ENCODE assay signal across 1 cellular context in the genomic region with DNA sequence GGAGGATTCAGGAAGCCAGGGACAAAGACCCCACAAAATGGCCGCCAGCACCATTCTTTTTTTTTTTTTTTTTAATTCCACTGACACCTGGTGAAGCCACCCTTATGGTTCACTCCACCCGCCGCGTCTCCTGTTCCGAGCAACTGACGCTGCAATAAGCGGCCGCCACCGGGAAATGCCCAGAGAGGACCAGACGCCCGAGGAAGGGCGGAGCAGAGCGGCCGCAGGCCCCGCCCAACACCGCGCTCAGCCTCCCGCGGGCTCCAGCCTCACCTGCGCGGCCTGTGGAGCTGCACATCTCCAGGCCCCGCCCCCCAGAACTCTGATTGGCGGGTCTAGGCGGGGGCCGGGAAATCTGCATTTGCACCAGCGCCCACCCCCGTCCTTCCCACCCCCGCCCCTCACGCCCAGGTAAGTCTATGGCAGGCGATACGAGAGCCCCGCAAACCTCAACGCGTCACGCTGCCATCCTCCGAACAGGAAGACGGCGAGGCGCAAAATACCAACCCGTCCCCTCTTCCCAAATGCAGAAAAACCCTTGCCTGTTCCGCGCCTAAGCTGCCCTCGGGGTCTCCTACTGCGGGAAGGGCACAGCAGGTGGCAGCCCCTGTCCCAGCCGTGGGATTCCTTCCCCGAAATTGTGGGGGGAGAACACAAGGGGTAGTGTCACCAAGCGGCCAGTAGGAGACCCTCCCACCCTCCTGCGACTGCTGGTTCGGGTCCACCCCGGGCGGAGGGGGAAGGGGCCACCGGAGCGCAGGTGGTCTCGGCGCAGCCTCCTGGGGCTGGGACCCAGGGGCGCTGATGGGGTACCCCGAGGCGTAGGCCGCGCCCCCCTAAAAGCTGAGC.
TF ChIP-seq lines count a peak whose summit lies in the region.

No MANE protein-coding gene starts in this region.

TF ChIP-seq in HepG2, 621 proteins besides CTCF, POLR2A, EP300 and RAD21 (continued from another document and continues in another):
- TF ChIP-seq MTF2 (CRISPR knock-in tag; IDR thresholded peaks at IDR 0.05; ENCODE audit: borderline replicate concordance) (0 out of 2 replicates have a peak, but pooled peaks have one; percentile 71), AHDC1 (CRISPR knock-in tag; IDR thresholded peaks at IDR 0.05; ENCODE audit: borderline replicate concordance) (no peak), SMARCE1 (IDR thresholded peaks at IDR 0.05; ENCODE audit: borderline replicate concordance) (no peak), HNRNPLL (IDR thresholded peaks at IDR 0.05; ENCODE audit: low read depth, low read length, poor library complexity, severe bottlenecking) (peak; percentile 88), ZNF451 (CRISPR knock-in tag; IDR thresholded peaks at IDR 0.05) (no peak; the same call in 1 of the 2 replicates), MTA3 (CRISPR knock-in tag; IDR thresholded peaks at IDR 0.05) (no peak), ZNF496 (CRISPR knock-in tag; IDR thresholded peaks at IDR 0.05; ENCODE audit: insufficient replicate concordance) (no peak), STAG1 (CRISPR knock-in tag; IDR thresholded peaks at IDR 0.05) (peak; percentile 16; the same call in 1 of the 2 replicates), ZNF761 (CRISPR knock-in tag; conservative IDR thresholded peaks at IDR 0.05) (peak; percentile 59; the same call in 1 of the 2 replicates), ELF3 (CRISPR knock-in tag; IDR thresholded peaks at IDR 0.05) (peak; percentile 81), IRF2 (CRISPR knock-in tag; IDR thresholded peaks at IDR 0.05) (peak; percentile 13; the same call in 1 of the 2 replicates), SRF (IDR thresholded peaks at IDR 0.05; ENCODE audit: low read depth, low read length) (no peak), YY1 (IDR thresholded peaks at IDR 0.05; ENCODE audit: insufficient read depth, insufficient replicate concordance, low read depth, low read length) (peak; percentile 90), ZFP36L1 (CRISPR knock-in tag; IDR thresholded peaks at IDR 0.05) (peak; percentile 28; the same call in 1 of the 2 replicates), HNF4G (IDR thresholded peaks at IDR 0.05; ENCODE audit: borderline replicate concordance, low read depth, low read length) (no peak), HNF4G (CRISPR knock-in tag; IDR thresholded peaks at IDR 0.05; ENCODE audit: borderline replicate concordance, low read depth) (peak; percentile 34; the same call in 1 of the 2 replicates), ZHX2 (IDR thresholded peaks at IDR 0.05; ENCODE audit: low read depth) (no peak), ZHX2 (CRISPR knock-in tag; IDR thresholded peaks at IDR 0.05; ENCODE audit: borderline replicate concordance) (no peak), ARID4A (CRISPR knock-in tag; IDR thresholded peaks at IDR 0.05; ENCODE audit: borderline replicate concordance) (peak; percentile 70), ZFY (CRISPR knock-in tag; IDR thresholded peaks at IDR 0.05) (peak; percentile 51; the same call in 1 of the 2 replicates), RNF2 (conservative IDR thresholded peaks at IDR 0.05; ENCODE audit: low read depth) (0 out of 2 replicates have a peak, but pooled peaks have one; percentile 26), ZNF460 (CRISPR knock-in tag; IDR thresholded peaks at IDR 0.05; ENCODE audit: borderline replicate concordance) (no peak), ZNF709 (CRISPR knock-in tag; IDR thresholded peaks at IDR 0.05) (0 out of 2 replicates have a peak, but pooled peaks have one; percentile 51), ZNF343 (CRISPR knock-in tag; IDR thresholded peaks at IDR 0.05) (no peak), NPAS2 (CRISPR knock-in tag; IDR thresholded peaks at IDR 0.05; ENCODE audit: borderline replicate concordance) (no peak), GATA4 (IDR thresholded peaks at IDR 0.05; ENCODE audit: borderline replicate concordance, low read depth) (no peak), SKI (IDR thresholded peaks at IDR 0.05; ENCODE audit: partially characterized antibody) (no peak), FOXA3 (CRISPR knock-in tag; IDR thresholded peaks at IDR 0.05) (peak; percentile 44)
- TF ChIP-seq, protein P1, sequence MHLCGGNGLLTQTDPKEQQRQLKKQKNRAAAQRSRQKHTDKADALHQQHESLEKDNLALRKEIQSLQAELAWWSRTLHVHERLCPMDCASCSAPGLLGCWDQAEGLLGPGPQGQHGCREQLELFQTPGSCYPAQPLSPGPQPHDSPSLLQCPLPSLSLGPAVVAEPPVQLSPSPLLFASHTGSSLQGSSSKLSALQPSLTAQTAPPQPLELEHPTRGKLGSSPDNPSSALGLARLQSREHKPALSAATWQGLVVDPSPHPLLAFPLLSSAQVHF (CRISPR knock-in tag; IDR thresholded peaks at IDR 0.05), result 0 out of 2 replicates have a peak, but pooled peaks have one; percentile 35
- TF ChIP-seq, protein P2, sequence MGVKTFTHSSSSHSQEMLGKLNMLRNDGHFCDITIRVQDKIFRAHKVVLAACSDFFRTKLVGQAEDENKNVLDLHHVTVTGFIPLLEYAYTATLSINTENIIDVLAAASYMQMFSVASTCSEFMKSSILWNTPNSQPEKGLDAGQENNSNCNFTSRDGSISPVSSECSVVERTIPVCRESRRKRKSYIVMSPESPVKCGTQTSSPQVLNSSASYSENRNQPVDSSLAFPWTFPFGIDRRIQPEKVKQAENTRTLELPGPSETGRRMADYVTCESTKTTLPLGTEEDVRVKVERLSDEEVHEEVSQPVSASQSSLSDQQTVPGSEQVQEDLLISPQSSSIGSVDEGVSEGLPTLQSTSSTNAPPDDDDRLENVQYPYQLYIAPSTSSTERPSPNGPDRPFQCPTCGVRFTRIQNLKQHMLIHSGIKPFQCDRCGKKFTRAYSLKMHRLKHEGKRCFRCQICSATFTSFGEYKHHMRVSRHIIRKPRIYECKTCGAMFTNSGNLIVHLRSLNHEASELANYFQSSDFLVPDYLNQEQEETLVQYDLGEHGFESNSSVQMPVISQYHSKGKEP (CRISPR knock-in tag; IDR thresholded peaks at IDR 0.05), result no peak
- TF ChIP-seq, protein P3, sequence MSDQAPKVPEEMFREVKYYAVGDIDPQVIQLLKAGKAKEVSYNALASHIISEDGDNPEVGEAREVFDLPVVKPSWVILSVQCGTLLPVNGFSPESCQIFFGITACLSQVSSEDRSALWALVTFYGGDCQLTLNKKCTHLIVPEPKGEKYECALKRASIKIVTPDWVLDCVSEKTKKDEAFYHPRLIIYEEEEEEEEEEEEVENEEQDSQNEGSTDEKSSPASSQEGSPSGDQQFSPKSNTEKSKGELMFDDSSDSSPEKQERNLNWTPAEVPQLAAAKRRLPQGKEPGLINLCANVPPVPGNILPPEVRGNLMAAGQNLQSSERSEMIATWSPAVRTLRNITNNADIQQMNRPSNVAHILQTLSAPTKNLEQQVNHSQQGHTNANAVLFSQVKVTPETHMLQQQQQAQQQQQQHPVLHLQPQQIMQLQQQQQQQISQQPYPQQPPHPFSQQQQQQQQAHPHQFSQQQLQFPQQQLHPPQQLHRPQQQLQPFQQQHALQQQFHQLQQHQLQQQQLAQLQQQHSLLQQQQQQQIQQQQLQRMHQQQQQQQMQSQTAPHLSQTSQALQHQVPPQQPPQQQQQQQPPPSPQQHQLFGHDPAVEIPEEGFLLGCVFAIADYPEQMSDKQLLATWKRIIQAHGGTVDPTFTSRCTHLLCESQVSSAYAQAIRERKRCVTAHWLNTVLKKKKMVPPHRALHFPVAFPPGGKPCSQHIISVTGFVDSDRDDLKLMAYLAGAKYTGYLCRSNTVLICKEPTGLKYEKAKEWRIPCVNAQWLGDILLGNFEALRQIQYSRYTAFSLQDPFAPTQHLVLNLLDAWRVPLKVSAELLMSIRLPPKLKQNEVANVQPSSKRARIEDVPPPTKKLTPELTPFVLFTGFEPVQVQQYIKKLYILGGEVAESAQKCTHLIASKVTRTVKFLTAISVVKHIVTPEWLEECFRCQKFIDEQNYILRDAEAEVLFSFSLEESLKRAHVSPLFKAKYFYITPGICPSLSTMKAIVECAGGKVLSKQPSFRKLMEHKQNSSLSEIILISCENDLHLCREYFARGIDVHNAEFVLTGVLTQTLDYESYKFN (CRISPR knock-in tag; conservative IDR thresholded peaks at IDR 0.05), result 0 out of 2 replicates have a peak, but pooled peaks have one; percentile 3
